33 cellular contexts compared by ENCODE assay signal in the genomic region with DNA sequence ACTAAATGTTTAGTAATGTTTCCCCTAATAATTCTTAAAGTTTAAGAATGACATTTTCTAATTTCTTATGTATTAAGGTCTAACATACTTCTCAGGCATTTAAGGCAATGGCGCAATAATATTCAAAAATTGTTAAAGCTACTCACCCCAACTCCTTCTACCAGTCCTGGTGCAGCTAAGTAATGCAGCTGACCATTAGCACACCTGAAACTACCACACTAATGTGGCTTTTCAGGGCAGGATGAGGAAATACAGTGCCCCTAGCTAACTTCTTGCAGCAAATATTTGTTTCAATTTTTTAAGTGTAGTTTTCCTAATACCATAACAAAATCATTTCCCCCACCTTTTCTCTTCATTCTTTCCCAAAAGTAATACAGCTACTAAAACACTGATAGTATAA.
"Had no signal": no experiment of that assay in that cellular context is flagged by ENCODE, and none has a peak within 500 bp of the region (broad histone marks: within the 10 kb centered on the region; RNA-seq: fewer than 3 reads in every experiment).

No MANE protein-coding gene starts in this region.

- H3K4me3 ChIP-seq: MG63 had no signal

- H3K9me3 ChIP-seq: MG63 had no signal

- H3K4me2 ChIP-seq: KMS-11 had no signal

- H3K9ac ChIP-seq: KMS-11 had no signal

- H3K36me3 ChIP-seq: MG63 had no signal

- H3K27ac ChIP-seq: KMS-11 had no signal

- H3K27me3 ChIP-seq: MG63 had no signal

- DNase-seq: Karpas-422, Kasumi-1, KG1, MG63, MM.1S, MV-4-11, NCI-H1048, NCI-H1092, NCI-H1092 treated with DMSO at 0.1 percent for 48 hours, NCI-H1105, NCI-H1105 treated with DMSO at 0.1 percent for 48 hours, NCI-H1417 treated with DMSO at 0.1 percent for 48 hours, NCI-H1436, NCI-H1436 treated with DMSO at 0.1 percent for 48 hours, NCI-H1694, NCI-H1694 treated with DMSO at 0.1 percent for 48 hours, NCI-H187, NCI-H187 treated with DMSO at 0.1 percent for 48 hours, NCI-H1930, NCI-H2029, NCI-H2029 treated with DMSO at 0.1 percent for 48 hours, NCI-H2081, NCI-H2081 treated with DMSO at 0.1 percent for 48 hours, NCI-H2107, NCI-H2171, NCI-H2171 treated with DMSO at 0.1 percent for 48 hours, NCI-H2227 treated with DMSO at 0.1 percent for 48 hours, NCI-H226, NCI-H446, NCI-H446 treated with DMSO at 0.1 percent for 48 hours, NCI-H510A, NCI-H510A treated with DMSO at 0.1 percent for 48 hours had no signal
